9 cellular contexts compared by ENCODE assay signal in genomic region chr9:86732514-86732913, GRCh38.
DNase-seq lines count a peak whose midpoint lies in the region; ATAC-seq, FAIRE-seq and TF ChIP-seq lines count a peak whose summit lies in the region.
"Had no signal": no experiment of that assay in that cellular context is flagged by ENCODE, and none has a peak within 500 bp of the region (broad histone marks: within the 10 kb centered on the region; RNA-seq: fewer than 3 reads in every experiment).

No MANE protein-coding gene starts in this region.

- no peaks in the 10 kb centered on the region for H3K36me3 ChIP-seq in left ventricle myocardium inferior
- no peaks in the 10 kb centered on the region for H3K36me3 ChIP-seq in tibial nerve
- H3K36me3 ChIP-seq in small intestine (ENCODE audit: control insufficient read depth in 2 of 2, insufficient read depth in 2 of 2, low read length in 2 of 2), result no peaks in the 10 kb centered on the region

- TF ChIP-seq EP300 in tibial nerve (IDR thresholded peaks at IDR 0.05), result peak in 1 of 2 donors; percentile 94

- H3K4me1 ChIP-seq in left ventricle myocardium inferior (peaks cover 11% of the 10 kb centered on the region), tibial nerve (peaks cover 0 to 11% (median 0%) of the 10 kb centered on the region in 4 donors), small intestine (ENCODE audit: control insufficient read depth in 2 of 2, insufficient read depth in 1 of 2, low read depth in 1 of 2, low read length in 1 of 2) (peaks cover 2 to 8% of the 10 kb centered on the region in 2 donors)

- H3K27me3 ChIP-seq in left ventricle myocardium inferior (ENCODE audit: low read depth), result no peaks in the 10 kb centered on the region
- H3K27me3 ChIP-seq in tibial nerve, result no peaks in the 10 kb centered on the region
- H3K27me3 ChIP-seq in small intestine (ENCODE audit: control insufficient read depth in 2 of 2, insufficient read depth in 2 of 2, low read length in 2 of 2), result no peaks in the 10 kb centered on the region

- H3K9me3 ChIP-seq in left ventricle myocardium inferior (replicated peaks), result no peaks in the 10 kb centered on the region
- H3K9me3 ChIP-seq in tibial nerve, result no peaks in the 10 kb centered on the region
- no peaks in the 10 kb centered on the region for H3K9me3 ChIP-seq in small intestine (ENCODE audit: control insufficient read depth, low read depth)

- TF ChIP-seq CTCF in HFF-Myc (IDR thresholded peaks at IDR 0.05; ENCODE audit: low read depth, low read length, missing control alignments), result no peak
- TF ChIP-seq CTCF in left ventricle myocardium inferior (IDR thresholded peaks at IDR 0.05; ENCODE audit: borderline replicate concordance), result no peak
- TF ChIP-seq CTCF in tibial nerve (IDR thresholded peaks at IDR 0.05), result no peak

- H3K27ac ChIP-seq in left ventricle myocardium inferior (replicated peaks), result peak overlapping the region; percentile 68
- H3K27ac ChIP-seq in tibial nerve, result peak overlapping the region in 2 of 4 donors; percentile 84 to 85
- no peak overlapping the region for H3K27ac ChIP-seq in small intestine (ENCODE audit: low read depth in 1 of 2, low read length in 1 of 2)

- 31 to 41% methylated on average over 2 of the region's 2 CpGs for WGBS in tibial nerve, 2 donors
- 43 to 55% (median 53%) methylated on average over 2 of the region's 2 CpGs for WGBS in small intestine, 3 donors

- DNase-seq in HFF-Myc (ENCODE audit: extremely low read depth, low read depth), result peak; percentile 71
- DNase-seq in astrocyte of the hippocampus (ENCODE audit: low read depth, low spot score), result peak; percentile 83
- no peak for DNase-seq in left ventricle myocardium inferior
- peak; percentile 31 to 86 for DNase-seq in tibial nerve (ENCODE audit: low spot score in 2 of 2)
- DNase-seq in small intestine, result no peak
- DNase-seq in NCI-H2107 (lab: John Stamatoyannopoulos, UW), result no peak
- DNase-seq: NCI-H1930, SIG-M5 had no signal

- no peak for TF ChIP-seq POLR2A in tibial nerve (IDR thresholded peaks at IDR 0.05)

- FAIRE-seq in small intestine (lab: Jason Lieb, UNC), result no peak

- H3K4me3 ChIP-seq in HFF-Myc (replicated peaks; ENCODE audit: low read depth, low read length), result no peak overlapping the region
- H3K4me3 ChIP-seq in left ventricle myocardium inferior, result no peak overlapping the region
- no peak overlapping the region for H3K4me3 ChIP-seq in tibial nerve
- H3K4me3 ChIP-seq in small intestine (ENCODE audit: low read depth in 1 of 2, low read length in 2 of 2), result no peak overlapping the region

- intact Hi-C loops in left ventricle myocardium inferior (cut with micrococcal nuclease), result no loop called here

- ATAC-seq in HG02885 (IDR thresholded peaks at IDR 0.05; ENCODE audit: poor library complexity, unreplicated experiment), result no peak

Comparison
In these comparisons a context has a peak if more than half of its experiments do, and no peak if none do; other contexts are left out.
1. DNase-seq: peak in HFF-Myc (single experiment), astrocyte of the hippocampus (single experiment) and tibial nerve (2 of 2); none in left ventricle myocardium inferior (single experiment), small intestine (single experiment) and NCI-H2107 (single experiment).